2 cellular contexts compared by ENCODE assay signal in the genomic region with DNA sequence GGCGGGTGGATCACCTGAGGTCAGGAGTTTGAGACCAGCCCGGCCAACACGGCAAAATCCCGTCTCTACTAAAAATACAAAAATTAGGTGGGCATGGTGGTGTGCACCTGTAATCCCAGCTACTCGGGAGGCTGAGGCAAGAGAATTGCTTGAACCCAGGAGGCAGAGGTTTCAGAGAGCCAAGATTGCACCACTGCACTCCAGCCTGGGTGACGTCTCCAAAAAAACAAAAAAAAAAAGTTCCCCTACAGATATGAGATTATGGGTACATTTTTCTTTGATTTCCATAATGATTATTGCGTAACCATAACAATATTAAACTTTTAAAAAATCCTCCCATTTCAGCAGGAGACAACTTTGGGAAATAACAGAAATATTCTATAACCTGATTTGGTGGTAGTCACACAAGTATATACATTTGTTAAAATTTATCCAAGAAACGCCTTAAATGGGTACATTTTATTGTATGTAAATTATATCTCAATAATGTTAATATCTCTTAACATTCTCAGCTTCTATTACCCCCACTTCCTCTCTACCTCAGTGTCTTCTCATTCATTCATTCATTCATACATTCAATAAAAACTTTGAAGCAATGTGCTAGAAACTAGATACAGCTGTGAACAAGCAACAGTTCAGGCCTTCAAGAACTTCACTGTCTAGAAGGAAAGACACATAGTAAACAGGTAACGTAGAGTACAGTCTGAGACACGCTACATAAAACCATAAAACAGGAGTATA.
TF ChIP-seq lines count a peak whose summit lies in the region.

No MANE protein-coding gene starts in this region.

TF ChIP-seq in Ishikawa, 13 proteins besides CTCF, POLR2A, EP300 and RAD21:
- TF ChIP-seq, protein P1, sequence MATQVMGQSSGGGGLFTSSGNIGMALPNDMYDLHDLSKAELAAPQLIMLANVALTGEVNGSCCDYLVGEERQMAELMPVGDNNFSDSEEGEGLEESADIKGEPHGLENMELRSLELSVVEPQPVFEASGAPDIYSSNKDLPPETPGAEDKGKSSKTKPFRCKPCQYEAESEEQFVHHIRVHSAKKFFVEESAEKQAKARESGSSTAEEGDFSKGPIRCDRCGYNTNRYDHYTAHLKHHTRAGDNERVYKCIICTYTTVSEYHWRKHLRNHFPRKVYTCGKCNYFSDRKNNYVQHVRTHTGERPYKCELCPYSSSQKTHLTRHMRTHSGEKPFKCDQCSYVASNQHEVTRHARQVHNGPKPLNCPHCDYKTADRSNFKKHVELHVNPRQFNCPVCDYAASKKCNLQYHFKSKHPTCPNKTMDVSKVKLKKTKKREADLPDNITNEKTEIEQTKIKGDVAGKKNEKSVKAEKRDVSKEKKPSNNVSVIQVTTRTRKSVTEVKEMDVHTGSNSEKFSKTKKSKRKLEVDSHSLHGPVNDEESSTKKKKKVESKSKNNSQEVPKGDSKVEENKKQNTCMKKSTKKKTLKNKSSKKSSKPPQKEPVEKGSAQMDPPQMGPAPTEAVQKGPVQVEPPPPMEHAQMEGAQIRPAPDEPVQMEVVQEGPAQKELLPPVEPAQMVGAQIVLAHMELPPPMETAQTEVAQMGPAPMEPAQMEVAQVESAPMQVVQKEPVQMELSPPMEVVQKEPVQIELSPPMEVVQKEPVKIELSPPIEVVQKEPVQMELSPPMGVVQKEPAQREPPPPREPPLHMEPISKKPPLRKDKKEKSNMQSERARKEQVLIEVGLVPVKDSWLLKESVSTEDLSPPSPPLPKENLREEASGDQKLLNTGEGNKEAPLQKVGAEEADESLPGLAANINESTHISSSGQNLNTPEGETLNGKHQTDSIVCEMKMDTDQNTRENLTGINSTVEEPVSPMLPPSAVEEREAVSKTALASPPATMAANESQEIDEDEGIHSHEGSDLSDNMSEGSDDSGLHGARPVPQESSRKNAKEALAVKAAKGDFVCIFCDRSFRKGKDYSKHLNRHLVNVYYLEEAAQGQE (IDR thresholded peaks at IDR 0.05; ENCODE audit: low read depth): no peak
- no peak for TF ChIP-seq TCF12 (IDR thresholded peaks at IDR 0.05; ENCODE audit: low read depth)
- no peak for TF ChIP-seq TAF1 (IDR thresholded peaks at IDR 0.05; ENCODE audit: low read depth)
- 0 out of 2 replicates have a peak, but pooled peaks have one; percentile 16 for TF ChIP-seq CEBPB (IDR thresholded peaks at IDR 0.05)
- TF ChIP-seq YY1 (IDR thresholded peaks at IDR 0.05; ENCODE audit: low read depth): no peak
- TF ChIP-seq, protein P2, sequence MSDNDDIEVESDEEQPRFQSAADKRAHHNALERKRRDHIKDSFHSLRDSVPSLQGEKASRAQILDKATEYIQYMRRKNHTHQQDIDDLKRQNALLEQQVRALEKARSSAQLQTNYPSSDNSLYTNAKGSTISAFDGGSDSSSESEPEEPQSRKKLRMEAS (IDR thresholded peaks at IDR 0.05): no peak
- no peak for TF ChIP-seq ZBTB7A (IDR thresholded peaks at IDR 0.05; ENCODE audit: low read depth)

TF ChIP-seq in GM12878, 131 proteins besides CTCF, POLR2A, EP300 and RAD21:
- TF ChIP-seq, protein P3, sequence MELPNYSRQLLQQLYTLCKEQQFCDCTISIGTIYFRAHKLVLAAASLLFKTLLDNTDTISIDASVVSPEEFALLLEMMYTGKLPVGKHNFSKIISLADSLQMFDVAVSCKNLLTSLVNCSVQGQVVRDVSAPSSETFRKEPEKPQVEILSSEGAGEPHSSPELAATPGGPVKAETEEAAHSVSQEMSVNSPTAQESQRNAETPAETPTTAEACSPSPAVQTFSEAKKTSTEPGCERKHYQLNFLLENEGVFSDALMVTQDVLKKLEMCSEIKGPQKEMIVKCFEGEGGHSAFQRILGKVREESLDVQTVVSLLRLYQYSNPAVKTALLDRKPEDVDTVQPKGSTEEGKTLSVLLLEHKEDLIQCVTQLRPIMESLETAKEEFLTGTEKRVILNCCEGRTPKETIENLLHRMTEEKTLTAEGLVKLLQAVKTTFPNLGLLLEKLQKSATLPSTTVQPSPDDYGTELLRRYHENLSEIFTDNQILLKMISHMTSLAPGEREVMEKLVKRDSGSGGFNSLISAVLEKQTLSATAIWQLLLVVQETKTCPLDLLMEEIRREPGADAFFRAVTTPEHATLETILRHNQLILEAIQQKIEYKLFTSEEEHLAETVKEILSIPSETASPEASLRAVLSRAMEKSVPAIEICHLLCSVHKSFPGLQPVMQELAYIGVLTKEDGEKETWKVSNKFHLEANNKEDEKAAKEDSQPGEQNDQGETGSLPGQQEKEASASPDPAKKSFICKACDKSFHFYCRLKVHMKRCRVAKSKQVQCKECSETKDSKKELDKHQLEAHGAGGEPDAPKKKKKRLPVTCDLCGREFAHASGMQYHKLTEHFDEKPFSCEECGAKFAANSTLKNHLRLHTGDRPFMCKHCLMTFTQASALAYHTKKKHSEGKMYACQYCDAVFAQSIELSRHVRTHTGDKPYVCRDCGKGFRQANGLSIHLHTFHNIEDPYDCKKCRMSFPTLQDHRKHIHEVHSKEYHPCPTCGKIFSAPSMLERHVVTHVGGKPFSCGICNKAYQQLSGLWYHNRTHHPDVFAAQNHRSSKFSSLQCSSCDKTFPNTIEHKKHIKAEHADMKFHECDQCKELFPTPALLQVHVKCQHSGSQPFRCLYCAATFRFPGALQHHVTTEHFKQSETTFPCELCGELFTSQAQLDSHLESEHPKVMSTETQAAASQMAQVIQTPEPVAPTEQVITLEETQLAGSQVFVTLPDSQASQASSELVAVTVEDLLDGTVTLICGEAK (IDR thresholded peaks at IDR 0.05; ENCODE audit: borderline replicate concordance): no peak
- TF ChIP-seq EED (IDR thresholded peaks at IDR 0.05; ENCODE audit: low read depth): no peak
- TF ChIP-seq, protein P4, sequence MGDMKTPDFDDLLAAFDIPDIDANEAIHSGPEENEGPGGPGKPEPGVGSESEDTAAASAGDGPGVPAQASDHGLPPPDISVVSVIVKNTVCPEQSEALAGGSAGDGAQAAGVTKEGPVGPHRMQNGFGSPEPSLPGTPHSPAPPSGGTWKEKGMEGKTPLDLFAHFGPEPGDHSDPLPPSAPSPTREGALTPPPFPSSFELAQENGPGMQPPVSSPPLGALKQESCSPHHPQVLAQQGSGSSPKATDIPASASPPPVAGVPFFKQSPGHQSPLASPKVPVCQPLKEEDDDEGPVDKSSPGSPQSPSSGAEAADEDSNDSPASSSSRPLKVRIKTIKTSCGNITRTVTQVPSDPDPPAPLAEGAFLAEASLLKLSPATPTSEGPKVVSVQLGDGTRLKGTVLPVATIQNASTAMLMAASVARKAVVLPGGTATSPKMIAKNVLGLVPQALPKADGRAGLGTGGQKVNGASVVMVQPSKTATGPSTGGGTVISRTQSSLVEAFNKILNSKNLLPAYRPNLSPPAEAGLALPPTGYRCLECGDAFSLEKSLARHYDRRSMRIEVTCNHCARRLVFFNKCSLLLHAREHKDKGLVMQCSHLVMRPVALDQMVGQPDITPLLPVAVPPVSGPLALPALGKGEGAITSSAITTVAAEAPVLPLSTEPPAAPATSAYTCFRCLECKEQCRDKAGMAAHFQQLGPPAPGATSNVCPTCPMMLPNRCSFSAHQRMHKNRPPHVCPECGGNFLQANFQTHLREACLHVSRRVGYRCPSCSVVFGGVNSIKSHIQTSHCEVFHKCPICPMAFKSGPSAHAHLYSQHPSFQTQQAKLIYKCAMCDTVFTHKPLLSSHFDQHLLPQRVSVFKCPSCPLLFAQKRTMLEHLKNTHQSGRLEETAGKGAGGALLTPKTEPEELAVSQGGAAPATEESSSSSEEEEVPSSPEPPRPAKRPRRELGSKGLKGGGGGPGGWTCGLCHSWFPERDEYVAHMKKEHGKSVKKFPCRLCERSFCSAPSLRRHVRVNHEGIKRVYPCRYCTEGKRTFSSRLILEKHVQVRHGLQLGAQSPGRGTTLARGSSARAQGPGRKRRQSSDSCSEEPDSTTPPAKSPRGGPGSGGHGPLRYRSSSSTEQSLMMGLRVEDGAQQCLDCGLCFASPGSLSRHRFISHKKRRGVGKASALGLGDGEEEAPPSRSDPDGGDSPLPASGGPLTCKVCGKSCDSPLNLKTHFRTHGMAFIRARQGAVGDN (IDR thresholded peaks at IDR 0.05): no peak
- no peak for TF ChIP-seq ZNF384 (IDR thresholded peaks at IDR 0.05; ENCODE audit: borderline replicate concordance, low read depth, low read length)
- TF ChIP-seq ZNF217 (IDR thresholded peaks at IDR 0.05): no peak
- TF ChIP-seq ZNF24 (IDR thresholded peaks at IDR 0.05): peak; percentile 68; the same call in 1 of the 2 replicates
- TF ChIP-seq SIN3A (IDR thresholded peaks at IDR 0.05; ENCODE audit: low read depth, low read length): no peak
- TF ChIP-seq MTA2 (IDR thresholded peaks at IDR 0.05; ENCODE audit: low read depth): no peak
TF ChIP-seq in GM12878: peak in this region for 1.
